ENCODE assay signal across 14 cellular contexts in genomic region chrX:150212672-150213480, GRCh38.
DNase-seq lines count a peak whose midpoint lies in the region; ATAC-seq, FAIRE-seq and TF ChIP-seq lines count a peak whose summit lies in the region.
"Had no signal": no experiment of that assay in that cellular context is flagged by ENCODE, and none has a peak within 500 bp of the region (broad histone marks: within the 10 kb centered on the region; RNA-seq: fewer than 3 reads in every experiment).

No MANE protein-coding gene starts in this region.

- DNase-seq in bronchial epithelial cell (ENCODE audit: low read depth) (peak; percentile 16), hepatocyte (ENCODE audit: low spot score) (peak; percentile 18), retinal pigment epithelial cell (ENCODE audit: low read depth) (peak; percentile 10), erythroblast (lab: John Stamatoyannopoulos, UW) (no peak), Caco-2 (no peak)
- DNase-seq: activated CD4-positive, CD25-positive, alpha-beta regulatory T cell treated with anti-CD3 and anti-CD28 coated beads, Interleukin-2, amount 50 U/mL, for 72 hours; activated T-cell treated with anti-CD3 and anti-CD28 coated beads, Interleukin-2, amount 50 U/mL, for 1 hour; naive thymus-derived CD4-positive, alpha-beta T cell; NCI-H1048 had no signal

- H3K27me3 ChIP-seq in bronchial epithelial cell (ENCODE audit: control insufficient read depth, insufficient read depth, low read length), result no peaks in the 10 kb centered on the region
- H3K27me3 ChIP-seq in hepatocyte, result no peaks in the 10 kb centered on the region
- no peaks in the 10 kb centered on the region for H3K27me3 ChIP-seq in Caco-2 (replicated peaks; ENCODE audit: control insufficient read depth, insufficient read depth, low read length)
- H3K27me3 ChIP-seq: gastroesophageal sphincter had no signal

- H3K4me3 Mint-ChIP-seq in Caco-2 (ENCODE audit: unreplicated experiment), result no peak overlapping the region
- H3K4me3 Mint-ChIP-seq: naive thymus-derived CD4-positive, alpha-beta T cell had no signal

- H3K4me3 ChIP-seq in HEK293 (ENCODE audit: low read depth, low read length) (no peak overlapping the region), bronchial epithelial cell (ENCODE audit: low read depth, low read length) (no peak overlapping the region), hepatocyte (no peak overlapping the region), retinal pigment epithelial cell (ENCODE audit: low read length) (no peak overlapping the region), Caco-2 (ENCODE audit: low read depth, low read length) (no peak overlapping the region)
- H3K4me3 ChIP-seq: gastroesophageal sphincter had no signal

- no TSS peak for BruUV-seq in Caco-2 (replicated peaks; lab: Mats Ljungman, UMichigan)

- H3K36me3 ChIP-seq in HEK293 (ENCODE audit: control insufficient read depth in 2 of 2, insufficient read depth in 1 of 2, low read length in 2 of 2) (no peaks in the 10 kb centered on the region), bronchial epithelial cell (ENCODE audit: control insufficient read depth, insufficient read depth, low read length) (no peaks in the 10 kb centered on the region), hepatocyte (replicated peaks; ENCODE audit: insufficient read depth, low read depth) (no peaks in the 10 kb centered on the region), Caco-2 (ENCODE audit: control insufficient read depth, insufficient read depth, low read length) (no peaks in the 10 kb centered on the region)
- H3K36me3 ChIP-seq: gastroesophageal sphincter had no signal

- no peaks in the 10 kb centered on the region for H3K9me3 ChIP-seq in HEK293 (ENCODE audit: control insufficient read depth, insufficient read depth, low read depth, low read length)
- no peaks in the 10 kb centered on the region for H3K9me3 ChIP-seq in hepatocyte (ENCODE audit: low read depth)
- H3K9me3 ChIP-seq in Caco-2, result no peaks in the 10 kb centered on the region
- H3K9me3 ChIP-seq: gastroesophageal sphincter had no signal

- no peak overlapping the region for H3K27ac Mint-ChIP-seq in Caco-2 (ENCODE audit: unreplicated experiment)

- H3K4me1 Mint-ChIP-seq in Caco-2 (ENCODE audit: low read depth, unreplicated experiment), result no peaks in the 10 kb centered on the region
- H3K4me1 Mint-ChIP-seq: naive thymus-derived CD4-positive, alpha-beta T cell had no signal

- ATAC-seq in HG02678 (IDR thresholded peaks at IDR 0.05; ENCODE audit: unreplicated experiment), result no peak
- ATAC-seq: gastroesophageal sphincter; naive thymus-derived CD4-positive, alpha-beta T cell; PC-3 had no signal

- no peaks in the 10 kb centered on the region for H4K20me1 ChIP-seq in hepatocyte (ENCODE audit: insufficient read depth, poor library complexity, severe bottlenecking)

- no peak overlapping the region for H3K4me2 ChIP-seq in hepatocyte

- H2AFZ ChIP-seq in hepatocyte, result no peak overlapping the region

- CTCF ChIA-PET in HEK293 (lab: Yijun Ruan, JAX) (interaction anchor here (0.6 to 1.4 kb wide), 3 partner anchors 90 to 197 kb away, joined by 3 to 6 read pairs (median 4); no protein-coding TSS in a partner anchor), Caco-2 (lab: Charles Lee) (no interaction called here)

- no peaks in the 10 kb centered on the region for H3K9me2 ChIP-seq in hepatocyte (replicated peaks; ENCODE audit: insufficient read depth)

- H3K36me3 Mint-ChIP-seq in Caco-2 (ENCODE audit: insufficient read depth, unreplicated experiment), result no peaks in the 10 kb centered on the region
- H3K36me3 Mint-ChIP-seq: naive thymus-derived CD4-positive, alpha-beta T cell had no signal

- H3K4me1 ChIP-seq in HEK293 (ENCODE audit: control insufficient read depth, insufficient read depth, low read length) (no peaks in the 10 kb centered on the region), hepatocyte (ENCODE audit: insufficient read depth) (no peaks in the 10 kb centered on the region), Caco-2 (no peaks in the 10 kb centered on the region)

- H3K27ac ChIP-seq in HEK293 (ENCODE audit: extremely low read depth, low read depth, low read length) (no peak overlapping the region), hepatocyte (no peak overlapping the region)

- intact Hi-C loops in Caco-2 (cut with micrococcal nuclease; ENCODE audit: unreplicated experiment), result no loop called here

- WGBS in hepatocyte (ENCODE audit: low lambda C conversion rate, missing lambda C conversion rate), result 61% methylated on average over 6 of the region's 6 CpGs

- FAIRE-seq in bronchial epithelial cell (lab: Jason Lieb, UNC), result no peak
- FAIRE-seq: keratinocyte had no signal

- no peaks in the 10 kb centered on the region for H3K79me2 ChIP-seq in hepatocyte

- no peak for TF ChIP-seq POLR2A in erythroblast (IDR thresholded peaks at IDR 0.05; ENCODE audit: low read length)

- POLR2A ChIA-PET in HEK293 (lab: Yijun Ruan, JAX) (interaction anchor here (0.6 kb wide), 1 partner anchor 274 kb away, joined by 6 read pairs; the partner anchor contains the start of gene EOLA2), Caco-2 (lab: Charles Lee) (no interaction called here)

- peaks cover 9% of the 10 kb centered on the region for H3K27me3 Mint-ChIP-seq in Caco-2 (ENCODE audit: insufficient read depth, unreplicated experiment)

- TF ChIP-seq CTCF in HEK293 (tag by site-specific recombination; IDR thresholded peaks at IDR 0.05) (no peak), bronchial epithelial cell (IDR thresholded peaks at IDR 0.05; ENCODE audit: insufficient read depth, low read length, severe bottlenecking) (no peak), hepatocyte (IDR thresholded peaks at IDR 0.05; ENCODE audit: poor library complexity) (peak; percentile 11), retinal pigment epithelial cell (conservative IDR thresholded peaks at IDR 0.05; ENCODE audit: low read depth, low read length) (no peak), Caco-2 (IDR thresholded peaks at IDR 0.05; ENCODE audit: insufficient read depth in 1 of 2, low read depth in 1 of 2, low read length in 1 of 2, severe bottlenecking in 1 of 2, unreplicated experiment in 1 of 2) (no peak)

- H3K9me3 Mint-ChIP-seq in Caco-2 (ENCODE audit: unreplicated experiment), result no peaks in the 10 kb centered on the region
- H3K9me3 Mint-ChIP-seq: naive thymus-derived CD4-positive, alpha-beta T cell had no signal

TF ChIP-seq in HEK293, 187 proteins besides CTCF, POLR2A, EP300 and RAD21:
- TF ChIP-seq ZIC2 (tag by site-specific recombination; IDR thresholded peaks at IDR 0.05) (peak; percentile 67), ZNF544 (tag by site-specific recombination; IDR thresholded peaks at IDR 0.05) (no peak), TRIM28 (IDR thresholded peaks at IDR 0.05; ENCODE audit: borderline replicate concordance, low read length) (no peak), ZNF416 (tag by site-specific recombination; IDR thresholded peaks at IDR 0.05) (no peak), ZNF174 (tag by site-specific recombination; IDR thresholded peaks at IDR 0.05) (no peak), ZNF747 (tag by site-specific recombination; IDR thresholded peaks at IDR 0.05) (no peak), GLIS1 (tag by site-specific recombination; IDR thresholded peaks at IDR 0.05) (peak; percentile 42), ZNF580 (tag by site-specific recombination; IDR thresholded peaks at IDR 0.05) (no peak)

Comparison
In these comparisons a context has a peak if more than half of its experiments do, and no peak if none do; other contexts are left out.
1. DNase-seq: peak in bronchial epithelial cell (single experiment), hepatocyte (single experiment) and retinal pigment epithelial cell (single experiment); none in erythroblast (0 of 2) and Caco-2 (0 of 2).